Comparison of ENCODE assay signal across 17 cellular contexts in the genomic region with DNA sequence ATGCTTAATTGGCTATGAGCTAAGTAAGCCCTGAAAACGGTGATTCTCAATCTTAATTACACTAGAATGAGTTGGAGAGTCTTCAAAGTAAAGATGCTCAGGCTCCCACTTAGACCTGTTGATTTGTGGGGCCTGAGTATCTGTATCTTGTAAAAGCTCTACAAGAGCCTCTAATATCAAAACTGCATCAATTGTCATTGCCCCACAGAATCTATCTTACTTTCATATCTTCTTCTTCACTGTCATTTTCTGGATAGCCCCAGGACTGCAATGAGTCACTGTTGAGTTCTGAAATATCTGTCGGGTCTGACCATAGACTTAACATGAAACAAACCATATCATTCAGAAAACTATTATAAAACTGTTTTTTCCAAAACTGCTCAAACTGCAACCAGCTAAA.
A peak's percentile ranks its signal among the peaks of the same experiment; 100 is the strongest.
DNase-seq lines count a peak whose midpoint lies in the region; ATAC-seq lines count a peak whose summit lies in the region.
"Had no signal": no experiment of that assay in that cellular context is flagged by ENCODE, and none has a peak within 500 bp of the region (broad histone marks: within the 10 kb centered on the region; RNA-seq: fewer than 3 reads in every experiment).

No MANE protein-coding gene starts in this region.

- ATAC-seq in GM18508 (IDR thresholded peaks at IDR 0.05; ENCODE audit: insufficient read depth, unreplicated experiment) (peak; percentile 86), GM19467 (IDR thresholded peaks at IDR 0.05; ENCODE audit: unreplicated experiment) (peak; percentile 73), HG02938 (IDR thresholded peaks at IDR 0.05; ENCODE audit: unreplicated experiment) (peak; percentile 89)
- ATAC-seq: HCT116, mucosa of descending colon had no signal

- DNase-seq in M059J (ENCODE audit: low read depth) (peak; percentile 54), ureter (ENCODE audit: low spot score) (no peak), NCI-H2029 (lab: John Stamatoyannopoulos, UW) (no peak), inferior parietal cortex (ENCODE audit: extremely low spot score) (no peak)
- DNase-seq in activated naive CD4-positive, alpha-beta T cell treated with Interleukin-2 at 50 U/mL for 16 hours: no peak
- DNase-seq: activated CD8-positive, alpha-beta memory T cell treated with anti-CD3 and anti-CD28 coated beads, Interleukin-2, amount 50 U/mL, for 4 hours; anterior cingulate cortex; immature natural killer cell; mucosa of descending colon; NCI-H146; NCI-H526 treated with DMSO at 0.1 percent for 48 hours; Right ventricle myocardium superior; stimulated activated CD4-positive, alpha-beta T cell treated with anti-CD3 and anti-CD28 coated beads, Interleukin-2, amount 100 ng/mL, for 48 hours had no signal
